ENCODE assay signal across 8 cellular contexts in genomic region chr3:12483872-12484197, GRCh38. TPM values are rescaled to one million over a fixed set of nuclear protein-coding genes. Genes with fewer than 3 reads are reported as not detected.
DNase-seq lines count a peak whose midpoint lies in the region; ATAC-seq, FAIRE-seq and TF ChIP-seq lines count a peak whose summit lies in the region.

No MANE protein-coding gene starts in this region.

- no peaks in the 10 kb centered on the region for H3K27me3 ChIP-seq in H9 (ENCODE audit: insufficient read depth, low read length)
- no peaks in the 10 kb centered on the region for H3K27me3 ChIP-seq in SJSA1 (replicated peaks)
- no peaks in the 10 kb centered on the region for H3K27me3 ChIP-seq in small intestine (ENCODE audit: control insufficient read depth in 2 of 2, insufficient read depth in 2 of 2, low read length in 2 of 2)

- H3K9ac ChIP-seq in H9 (ENCODE audit: extremely low read depth, insufficient read length, low read length) = peak overlapping the region; percentile 64

- TF ChIP-seq CTCF in H9 (conservative IDR thresholded peaks at IDR 0.05) (no peak), glutamatergic neuron (IDR thresholded peaks at IDR 0.05; ENCODE audit: partially characterized antibody, unreplicated experiment) (no peak)

- H2AFZ ChIP-seq in H9 (ENCODE audit: low read length) = no peak overlapping the region

- peaks cover 6% of the 10 kb centered on the region for H3K27me3 Mint-ChIP-seq in H9 (ENCODE audit: low read depth)
- no peaks in the 10 kb centered on the region for H3K27me3 Mint-ChIP-seq in glutamatergic neuron (ENCODE audit: unreplicated experiment)

- no peak overlapping the region for H3T11ph ChIP-seq in H9 (ENCODE audit: low read length)

- H3K4me1 ChIP-seq in H9 (ENCODE audit: insufficient read depth, low read length) = peaks cover 3% of the 10 kb centered on the region; the same call in 1 of the 2 replicates
- peaks cover 8% of the 10 kb centered on the region for H3K4me1 ChIP-seq in SJSA1 (replicated peaks)
- H3K4me1 ChIP-seq in small intestine (ENCODE audit: control insufficient read depth in 2 of 2, insufficient read depth in 1 of 2, low read depth in 1 of 2, low read length in 1 of 2) = peaks cover 2 to 10% of the 10 kb centered on the region in 2 donors

- H3K27ac ChIP-seq in H9 (ENCODE audit: insufficient read length, low read depth, low read length) (no peak overlapping the region), SJSA1 (no peak overlapping the region), small intestine (ENCODE audit: low read depth in 1 of 2, low read length in 1 of 2) (peak overlapping the region; percentile 83 to 86)

- no peak overlapping the region for H3K23ac ChIP-seq in H9 (ENCODE audit: insufficient read length, low read depth, low read length)

- no peak overlapping the region for H4K91ac ChIP-seq in H9 (ENCODE audit: insufficient read length, low read depth, low read length)

- no peak overlapping the region for H3K4ac ChIP-seq in H9 (ENCODE audit: low read depth, low read length)

- ATAC-seq in activated CD4-positive, CD25-positive, alpha-beta regulatory T cell treated with anti-CD3 and anti-CD28 coated beads, Interleukin-2, amount 50 U/mL, for 24 hours = no peak
- no peak for ATAC-seq in sciatic nerve

- H2BK20ac ChIP-seq in H9 (ENCODE audit: low read depth, low read length, poor library complexity, severe bottlenecking) = no peak overlapping the region

- H2BK120ac ChIP-seq in H9 (ENCODE audit: low read depth, low read length, poor library complexity, severe bottlenecking) = no peak overlapping the region

- H3K4me1 Mint-ChIP-seq in H9 (peaks cover 17 to 26% of the 10 kb centered on the region in 2 experiments), glutamatergic neuron (ENCODE audit: low read depth, unreplicated experiment) (peaks cover 16% of the 10 kb centered on the region)

- H3K27ac Mint-ChIP-seq in H9 (peak overlapping the region in 2 of 3 experiments; percentile 8 to 90; a peak in 4 of 7 replicates), glutamatergic neuron (ENCODE audit: unreplicated experiment) (peak overlapping the region; percentile 10)

- H3K9me3 Mint-ChIP-seq in H9 (no peaks in the 10 kb centered on the region), glutamatergic neuron (ENCODE audit: unreplicated experiment) (peaks cover 6% of the 10 kb centered on the region)

- H3K4me3 ChIP-seq in SJSA1 (peak overlapping the region; percentile 57), small intestine (ENCODE audit: low read depth in 1 of 2, low read length in 2 of 2) (peak overlapping the region in 1 of 2 donors; percentile 45)

- H3K79me2 ChIP-seq in H9 (ENCODE audit: insufficient read depth, low read length) = peaks cover 3% of the 10 kb centered on the region; the same call in 1 of the 2 replicates

- H4K20me1 ChIP-seq in H9 (ENCODE audit: control insufficient read depth, insufficient read depth, insufficient read length) = no peaks in the 10 kb centered on the region

- WGBS in H9 (ENCODE audit: extremely low coverage, insufficient read length, low lambda C conversion rate) = no CpG with 5 or more reads among the region's 10 CpGs
- WGBS in small intestine, 3 donors = 2 to 4% (median 2%) methylated on average over 10 of the region's 10 CpGs

- H3K4me3 Mint-ChIP-seq in H9 = peak overlapping the region; percentile 92 to 96
- H3K4me3 Mint-ChIP-seq in glutamatergic neuron (ENCODE audit: unreplicated experiment) = peak overlapping the region; percentile 99

- H3K23me2 ChIP-seq in H9 (ENCODE audit: insufficient read length, low read depth, low read length, poor library complexity, severe bottlenecking) = peaks cover 11% of the 10 kb centered on the region

- peak overlapping the region; percentile 81 for H3K4me2 ChIP-seq in H9 (ENCODE audit: insufficient read depth, insufficient read length, low read length)

- no peaks in the 10 kb centered on the region for H3K36me3 ChIP-seq in SJSA1
- H3K36me3 ChIP-seq in small intestine (ENCODE audit: control insufficient read depth in 2 of 2, insufficient read depth in 2 of 2, low read length in 2 of 2) = no peaks in the 10 kb centered on the region

- no peak overlapping the region for H3K18ac ChIP-seq in H9 (ENCODE audit: insufficient read length, low read depth, low read length)

- H2BK5ac ChIP-seq in H9 (ENCODE audit: insufficient read length, low read length) = no peak overlapping the region

- H2BK12ac ChIP-seq in H9 (ENCODE audit: insufficient read length, low read depth, low read length) = no peak overlapping the region

- H2AK5ac ChIP-seq in H9 (ENCODE audit: insufficient read length, low read length) = no peak overlapping the region

- no peak for DNase-seq in H9
- DNase-seq in SJSA1 (ENCODE audit: low read depth in 1 of 2, low spot score in 2 of 2) = no peak
- DNase-seq in glutamatergic neuron = no peak
- DNase-seq in small intestine = no peak
- DNase-seq in RKO (ENCODE audit: low spot score) = no peak
- DNase-seq in GDM1 (lab: John Stamatoyannopoulos, UW) = no peak
- DNase-seq in sciatic nerve (ENCODE audit: low spot score) = no peak

- H2BK15ac ChIP-seq in H9 (ENCODE audit: low read depth, low read length) = no peak overlapping the region

- H4K5ac ChIP-seq in H9 (ENCODE audit: insufficient read length, low read depth, low read length) = no peak overlapping the region

- no peak for FAIRE-seq in small intestine (lab: Jason Lieb, UNC)

- H3K9me3 ChIP-seq in H9 (ENCODE audit: control insufficient read depth, low read depth, low read length) (no peaks in the 10 kb centered on the region), SJSA1 (replicated peaks) (no peaks in the 10 kb centered on the region), small intestine (ENCODE audit: control insufficient read depth, low read depth) (no peaks in the 10 kb centered on the region)

- peaks cover 0 to 7% (median 0%) of the 10 kb centered on the region in 3 experiments; a peak in 2 of 7 replicates for H3K36me3 Mint-ChIP-seq in H9 (ENCODE audit: insufficient read depth in 1 of 3, low read depth in 3 of 3)
- H3K36me3 Mint-ChIP-seq in glutamatergic neuron (ENCODE audit: unreplicated experiment) = no peaks in the 10 kb centered on the region

- H3K56ac ChIP-seq in H9 (ENCODE audit: insufficient read length, low read depth, low read length) = no peak overlapping the region

- H3K14ac ChIP-seq in H9 (ENCODE audit: insufficient read depth, low read length) = no peak overlapping the region

- no peak overlapping the region for H4K8ac ChIP-seq in H9 (replicated peaks; ENCODE audit: insufficient read length, low read depth, low read length)

- intact Hi-C loops in sciatic nerve (cut with DNase I) = loop anchor here (1.0 kb wide), 1 partner anchor 15 kb away; no protein-coding TSS in a partner anchor

- H3K79me1 ChIP-seq in H9 (ENCODE audit: insufficient read depth, low read depth, low read length, poor library complexity, severe bottlenecking) = no peaks in the 10 kb centered on the region

RNA-seq across cellular contexts. Expression of gene TSEN2, which starts 0.4 kb away (rescaled TPM):
- total RNA-seq in H9 (2021) (19.4 and 22.0 TPM in 2 replicates), glutamatergic neuron (ENCODE audit: unreplicated experiment) (18.6 TPM), sciatic nerve (22.2 TPM)
- total RNA-seq in SJSA1 (2014; rRNA removed; shearing (Covaris generic)) = 5.4 and 7.6 TPM in 2 replicates
- polyA plus RNA-seq in small intestine = 10 to 100 TPM in 1 of 3 donors, 1 to 10 TPM in 2; 4.6 to 10.4 (median 6.7) TPM

Comparison
In these comparisons a context has a peak if more than half of its experiments do, and no peak if none do; other contexts are left out.
1. H3K27ac ChIP-seq: peak in small intestine (2 of 2); none in H9 (single experiment) and SJSA1 (single experiment).